ENCODE assay signal across 1 cellular context in the genomic region with DNA sequence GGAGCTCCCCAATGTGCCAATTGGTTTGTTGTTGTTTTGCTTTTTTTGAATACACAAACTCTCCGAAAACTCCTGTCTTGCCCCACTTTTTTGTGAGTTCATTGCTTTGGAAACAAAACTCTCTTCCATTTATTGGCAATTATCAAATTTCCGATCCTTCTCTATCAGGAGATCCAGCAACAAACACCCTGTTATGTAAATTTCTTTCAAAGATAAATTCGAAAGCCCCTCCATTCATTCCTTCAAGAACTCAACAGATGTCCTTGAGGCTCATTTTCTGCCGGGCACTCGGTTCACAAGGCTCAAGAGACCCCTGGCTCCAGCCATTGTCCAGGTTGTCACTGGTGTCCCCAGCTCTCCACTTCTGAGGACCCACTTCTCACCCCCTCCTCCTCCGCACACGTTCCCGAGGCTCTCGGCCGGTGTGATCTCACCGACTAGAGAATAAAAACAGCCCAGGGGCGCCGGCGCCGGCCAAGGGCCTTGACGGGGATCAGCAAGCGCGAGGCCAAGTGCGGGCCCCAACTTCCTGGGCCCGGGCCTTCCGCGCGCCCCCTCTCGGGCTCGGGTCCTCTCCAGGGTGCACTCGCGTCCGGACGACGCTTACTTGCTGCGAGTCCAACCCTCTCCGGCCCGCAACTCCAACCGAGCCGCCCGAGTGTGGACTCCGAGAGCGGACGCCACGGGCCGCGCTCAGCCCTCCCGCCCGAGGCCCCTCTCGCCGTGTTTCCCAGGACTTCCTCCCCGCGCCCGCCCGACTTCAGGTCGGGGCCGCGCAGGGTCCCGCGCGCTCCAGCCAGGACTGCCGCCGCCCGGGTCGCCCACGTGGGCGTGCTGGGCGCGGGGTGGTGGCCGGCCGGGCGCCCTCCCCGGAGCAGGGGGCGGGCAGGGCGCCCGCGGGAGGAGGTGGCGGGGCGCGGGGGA.
TF ChIP-seq lines count a peak whose summit lies in the region.

No MANE protein-coding gene starts in this region.

TF ChIP-seq in K562, 482 proteins besides CTCF, POLR2A, EP300 and RAD21 (continued from another document and continues in another):
- TF ChIP-seq UBTF (IDR thresholded peaks at IDR 0.05; ENCODE audit: borderline replicate concordance in 1 of 2, low read depth in 2 of 2, low read length in 2 of 2) = peak in 1 of 2 experiments; percentile 85; a peak in 2 of 4 replicates
- TF ChIP-seq NBN (IDR thresholded peaks at IDR 0.05; ENCODE audit: low read depth) = no peak
- TF ChIP-seq PHTF2 (CRISPR knock-in tag; IDR thresholded peaks at IDR 0.05) = no peak
- TF ChIP-seq PML (IDR thresholded peaks at IDR 0.05; ENCODE audit: low read length) = no peak
- TF ChIP-seq MED1 (CRISPR knock-in tag; IDR thresholded peaks at IDR 0.05; ENCODE audit: borderline replicate concordance) = no peak
- TF ChIP-seq, protein P1, sequence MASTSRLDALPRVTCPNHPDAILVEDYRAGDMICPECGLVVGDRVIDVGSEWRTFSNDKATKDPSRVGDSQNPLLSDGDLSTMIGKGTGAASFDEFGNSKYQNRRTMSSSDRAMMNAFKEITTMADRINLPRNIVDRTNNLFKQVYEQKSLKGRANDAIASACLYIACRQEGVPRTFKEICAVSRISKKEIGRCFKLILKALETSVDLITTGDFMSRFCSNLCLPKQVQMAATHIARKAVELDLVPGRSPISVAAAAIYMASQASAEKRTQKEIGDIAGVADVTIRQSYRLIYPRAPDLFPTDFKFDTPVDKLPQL (IDR thresholded peaks at IDR 0.05; ENCODE audit: extremely low read depth, insufficient read length) = no peak
- TF ChIP-seq ZNF551 (CRISPR knock-in tag; IDR thresholded peaks at IDR 0.05) = no peak
- TF ChIP-seq NRF1 (conservative IDR thresholded peaks at IDR 0.05 in 1 of 2, IDR thresholded peaks at IDR 0.05 in 1 of 2) = peak; percentile 9 to 29; a peak in 2 of 4 replicates
- no peak for TF ChIP-seq ZNF318 (IDR thresholded peaks at IDR 0.05; ENCODE audit: borderline replicate concordance in 1 of 2, low read depth in 1 of 2)
- TF ChIP-seq LCOR (CRISPR knock-in tag; IDR thresholded peaks at IDR 0.05) = 0 out of 2 replicates have a peak, but pooled peaks have one; percentile 33
- TF ChIP-seq ZNF140 (CRISPR knock-in tag; IDR thresholded peaks at IDR 0.05) = no peak
- TF ChIP-seq CREBBP (IDR thresholded peaks at IDR 0.05; ENCODE audit: low read depth, low read length) = no peak
- peak in 1 of 2 experiments; percentile 83; a peak in 2 of 4 replicates for TF ChIP-seq ZNF639 (CRISPR knock-in tag; conservative IDR thresholded peaks at IDR 0.05 in 1 of 2, IDR thresholded peaks at IDR 0.05 in 1 of 2)
- TF ChIP-seq CC2D1A (IDR thresholded peaks at IDR 0.05) = no peak
- no peak for TF ChIP-seq ZNF253 (CRISPR knock-in tag; conservative IDR thresholded peaks at IDR 0.05)
- no peak for TF ChIP-seq YBX1 (IDR thresholded peaks at IDR 0.05)
- peak; percentile 11 for TF ChIP-seq SUPT5H (IDR thresholded peaks at IDR 0.05)
- 0 out of 2 replicates have a peak, but pooled peaks have one; percentile 14 for TF ChIP-seq HDAC2 (IDR thresholded peaks at IDR 0.05)
- no peak for TF ChIP-seq ZBTB2 (IDR thresholded peaks at IDR 0.05)
- no peak for TF ChIP-seq MTA3 (IDR thresholded peaks at IDR 0.05; ENCODE audit: borderline replicate concordance)
- peak; percentile 49; the same call in 1 of the 2 replicates for TF ChIP-seq SMAD4 (CRISPR knock-in tag; conservative IDR thresholded peaks at IDR 0.05)
- no peak for TF ChIP-seq NR4A1 (CRISPR knock-in tag; IDR thresholded peaks at IDR 0.05)
- no peak for TF ChIP-seq NR4A1 (tag; IDR thresholded peaks at IDR 0.05)
- TF ChIP-seq, protein P2, sequence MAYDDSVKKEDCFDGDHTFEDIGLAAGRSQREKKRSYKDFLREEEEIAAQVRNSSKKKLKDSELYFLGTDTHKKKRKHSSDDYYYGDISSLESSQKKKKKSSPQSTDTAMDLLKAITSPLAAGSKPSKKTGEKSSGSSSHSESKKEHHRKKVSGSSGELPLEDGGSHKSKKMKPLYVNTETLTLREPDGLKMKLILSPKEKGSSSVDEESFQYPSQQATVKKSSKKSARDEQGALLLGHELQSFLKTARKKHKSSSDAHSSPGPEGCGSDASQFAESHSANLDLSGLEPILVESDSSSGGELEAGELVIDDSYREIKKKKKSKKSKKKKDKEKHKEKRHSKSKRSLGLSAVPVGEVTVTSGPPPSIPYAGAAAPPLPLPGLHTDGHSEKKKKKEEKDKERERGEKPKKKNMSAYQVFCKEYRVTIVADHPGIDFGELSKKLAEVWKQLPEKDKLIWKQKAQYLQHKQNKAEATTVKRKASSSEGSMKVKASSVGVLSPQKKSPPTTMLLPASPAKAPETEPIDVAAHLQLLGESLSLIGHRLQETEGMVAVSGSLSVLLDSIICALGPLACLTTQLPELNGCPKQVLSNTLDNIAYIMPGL (CRISPR knock-in tag; IDR thresholded peaks at IDR 0.05) = no peak
- TF ChIP-seq EZH2 (IDR thresholded peaks at IDR 0.05; ENCODE audit: borderline replicate concordance, low read depth, low read length) = no peak
- no peak for TF ChIP-seq NR0B1 (IDR thresholded peaks at IDR 0.05; ENCODE audit: partially characterized antibody)
- TF ChIP-seq NR2F6 (CRISPR knock-in tag; IDR thresholded peaks at IDR 0.05) = no peak; the same call in 1 of the 2 replicates
- TF ChIP-seq NFE2L1 (tag; IDR thresholded peaks at IDR 0.05; ENCODE audit: borderline replicate concordance, low read depth) = no peak
- TF ChIP-seq FOXM1 (IDR thresholded peaks at IDR 0.05; ENCODE audit: low read depth) = no peak
- TF ChIP-seq FOXM1 (CRISPR knock-in tag; IDR thresholded peaks at IDR 0.05; ENCODE audit: low read depth) = peak; percentile 5; the same call in 1 of the 2 replicates
- TF ChIP-seq ETV1 (tag; conservative IDR thresholded peaks at IDR 0.05; ENCODE audit: low read depth) = peak; percentile 61
- TF ChIP-seq ZFPM2 (CRISPR knock-in tag; IDR thresholded peaks at IDR 0.05) = no peak
- no peak for TF ChIP-seq RNF219 (CRISPR knock-in tag; IDR thresholded peaks at IDR 0.05)
- no peak for TF ChIP-seq TOE1 (IDR thresholded peaks at IDR 0.05; ENCODE audit: borderline replicate concordance)
- TF ChIP-seq TOE1 (CRISPR knock-in tag; IDR thresholded peaks at IDR 0.05; ENCODE audit: borderline replicate concordance, low read depth) = no peak
- no peak for TF ChIP-seq TFAM (CRISPR knock-in tag; conservative IDR thresholded peaks at IDR 0.05)
- no peak for TF ChIP-seq IRF2 (CRISPR knock-in tag; IDR thresholded peaks at IDR 0.05)
- peak; percentile 53; the same call in 1 of the 2 replicates for TF ChIP-seq CTBP1 (IDR thresholded peaks at IDR 0.05; ENCODE audit: borderline replicate concordance)
